In the genomic region with DNA sequence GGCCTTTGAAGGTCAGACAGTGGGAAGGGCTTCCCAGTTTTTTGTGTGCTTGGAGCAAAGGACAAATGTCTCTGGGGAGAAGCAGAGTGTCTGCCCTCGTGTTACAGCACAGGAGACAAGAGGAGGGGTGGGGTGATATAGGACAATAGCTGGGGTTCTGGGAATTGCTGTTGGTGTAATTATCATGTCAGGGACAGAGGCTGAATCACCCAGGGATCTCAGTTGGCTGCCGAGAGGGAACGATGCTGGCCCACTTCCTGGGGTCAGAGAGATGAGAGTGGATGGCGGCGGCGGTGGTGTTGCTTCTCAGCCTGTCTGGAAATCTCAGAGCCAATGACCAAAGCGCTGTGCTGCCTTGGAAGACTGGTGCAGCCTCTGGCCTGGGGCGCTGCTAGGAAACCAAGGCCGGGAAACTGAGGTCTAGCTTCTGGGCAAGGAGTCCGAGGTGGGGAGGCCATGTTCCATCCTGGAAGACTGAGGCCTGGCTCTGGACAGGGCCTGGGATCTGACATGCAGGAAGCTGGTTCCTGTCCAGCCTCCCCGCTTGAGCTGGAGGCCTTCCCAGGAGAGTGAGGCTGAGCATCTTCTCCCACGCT, we compare ENCODE assay signal across 1 cellular context.
TF ChIP-seq lines count a peak whose summit lies in the region.

No MANE protein-coding gene starts in this region.

TF ChIP-seq in HepG2, 621 proteins besides CTCF, POLR2A, EP300 and RAD21:
- TF ChIP-seq ZNF629 (CRISPR knock-in tag; conservative IDR thresholded peaks at IDR 0.05) (0 out of 2 replicates have a peak, but pooled peaks have one; percentile 10), FOXM1 (CRISPR knock-in tag; IDR thresholded peaks at IDR 0.05) (no peak), HNF4A (CRISPR knock-in tag; IDR thresholded peaks at IDR 0.05) (no peak), ZNF567 (CRISPR knock-in tag; IDR thresholded peaks at IDR 0.05; ENCODE audit: borderline replicate concordance) (no peak), MED13 (CRISPR knock-in tag; IDR thresholded peaks at IDR 0.05) (no peak), ZNF850 (CRISPR knock-in tag; conservative IDR thresholded peaks at IDR 0.05) (no peak), STAT5B (CRISPR knock-in tag; IDR thresholded peaks at IDR 0.05) (no peak), IKZF1 (IDR thresholded peaks at IDR 0.05) (no peak), TCF7 (IDR thresholded peaks at IDR 0.05; ENCODE audit: low read depth) (no peak), ZNF7 (CRISPR knock-in tag; IDR thresholded peaks at IDR 0.05) (no peak), ZNF768 (CRISPR knock-in tag; IDR thresholded peaks at IDR 0.05) (peak; percentile 28; the same call in 1 of the 2 replicates), U2AF1 (optimal IDR thresholded peaks at IDR 0.05; ENCODE audit: low read depth, low read length) (no peak), REPIN1 (CRISPR knock-in tag; IDR thresholded peaks at IDR 0.05; ENCODE audit: borderline replicate concordance, low read depth) (no peak)
- TF ChIP-seq, protein P1, sequence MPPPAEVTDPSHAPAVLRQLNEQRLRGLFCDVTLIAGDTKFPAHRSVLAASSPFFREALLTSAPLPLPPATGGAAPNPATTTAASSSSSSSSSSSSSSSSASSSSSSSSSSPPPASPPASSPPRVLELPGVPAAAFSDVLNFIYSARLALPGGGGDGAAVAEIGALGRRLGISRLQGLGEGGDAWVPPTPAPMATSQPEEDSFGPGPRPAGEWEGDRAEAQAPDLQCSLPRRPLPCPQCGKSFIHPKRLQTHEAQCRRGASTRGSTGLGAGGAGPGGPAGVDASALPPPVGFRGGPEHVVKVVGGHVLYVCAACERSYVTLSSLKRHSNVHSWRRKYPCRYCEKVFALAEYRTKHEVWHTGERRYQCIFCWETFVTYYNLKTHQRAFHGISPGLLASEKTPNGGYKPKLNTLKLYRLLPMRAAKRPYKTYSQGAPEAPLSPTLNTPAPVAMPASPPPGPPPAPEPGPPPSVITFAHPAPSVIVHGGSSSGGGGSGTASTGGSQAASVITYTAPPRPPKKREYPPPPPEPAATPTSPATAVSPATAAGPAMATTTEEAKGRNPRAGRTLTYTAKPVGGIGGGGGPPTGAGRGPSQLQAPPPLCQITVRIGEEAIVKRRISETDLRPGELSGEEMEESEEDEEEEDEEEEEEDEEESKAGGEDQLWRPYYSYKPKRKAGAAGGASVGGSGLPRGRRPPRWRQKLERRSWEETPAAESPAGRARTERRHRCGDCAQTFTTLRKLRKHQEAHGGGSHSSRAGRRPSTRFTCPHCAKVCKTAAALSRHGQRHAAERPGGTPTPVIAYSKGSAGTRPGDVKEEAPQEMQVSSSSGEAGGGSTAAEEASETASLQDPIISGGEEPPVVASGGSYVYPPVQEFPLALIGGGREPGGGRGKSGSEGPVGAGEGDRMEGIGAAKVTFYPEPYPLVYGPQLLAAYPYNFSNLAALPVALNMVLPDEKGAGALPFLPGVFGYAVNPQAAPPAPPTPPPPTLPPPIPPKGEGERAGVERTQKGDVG (CRISPR knock-in tag; IDR thresholded peaks at IDR 0.05; ENCODE audit: borderline replicate concordance), result 0 out of 2 replicates have a peak, but pooled peaks have one; percentile 12
- TF ChIP-seq, protein P2, sequence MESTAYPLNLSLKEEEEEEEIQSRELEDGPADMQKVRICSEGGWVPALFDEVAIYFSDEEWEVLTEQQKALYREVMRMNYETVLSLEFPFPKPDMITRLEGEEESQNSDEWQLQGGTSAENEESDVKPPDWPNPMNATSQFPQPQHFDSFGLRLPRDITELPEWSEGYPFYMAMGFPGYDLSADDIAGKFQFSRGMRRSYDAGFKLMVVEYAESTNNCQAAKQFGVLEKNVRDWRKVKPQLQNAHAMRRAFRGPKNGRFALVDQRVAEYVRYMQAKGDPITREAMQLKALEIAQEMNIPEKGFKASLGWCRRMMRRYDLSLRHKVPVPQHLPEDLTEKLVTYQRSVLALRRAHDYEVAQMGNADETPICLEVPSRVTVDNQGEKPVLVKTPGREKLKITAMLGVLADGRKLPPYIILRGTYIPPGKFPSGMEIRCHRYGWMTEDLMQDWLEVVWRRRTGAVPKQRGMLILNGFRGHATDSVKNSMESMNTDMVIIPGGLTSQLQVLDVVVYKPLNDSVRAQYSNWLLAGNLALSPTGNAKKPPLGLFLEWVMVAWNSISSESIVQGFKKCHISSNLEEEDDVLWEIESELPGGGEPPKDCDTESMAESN (CRISPR knock-in tag; conservative IDR thresholded peaks at IDR 0.05), result no peak
- TF ChIP-seq, protein P3, sequence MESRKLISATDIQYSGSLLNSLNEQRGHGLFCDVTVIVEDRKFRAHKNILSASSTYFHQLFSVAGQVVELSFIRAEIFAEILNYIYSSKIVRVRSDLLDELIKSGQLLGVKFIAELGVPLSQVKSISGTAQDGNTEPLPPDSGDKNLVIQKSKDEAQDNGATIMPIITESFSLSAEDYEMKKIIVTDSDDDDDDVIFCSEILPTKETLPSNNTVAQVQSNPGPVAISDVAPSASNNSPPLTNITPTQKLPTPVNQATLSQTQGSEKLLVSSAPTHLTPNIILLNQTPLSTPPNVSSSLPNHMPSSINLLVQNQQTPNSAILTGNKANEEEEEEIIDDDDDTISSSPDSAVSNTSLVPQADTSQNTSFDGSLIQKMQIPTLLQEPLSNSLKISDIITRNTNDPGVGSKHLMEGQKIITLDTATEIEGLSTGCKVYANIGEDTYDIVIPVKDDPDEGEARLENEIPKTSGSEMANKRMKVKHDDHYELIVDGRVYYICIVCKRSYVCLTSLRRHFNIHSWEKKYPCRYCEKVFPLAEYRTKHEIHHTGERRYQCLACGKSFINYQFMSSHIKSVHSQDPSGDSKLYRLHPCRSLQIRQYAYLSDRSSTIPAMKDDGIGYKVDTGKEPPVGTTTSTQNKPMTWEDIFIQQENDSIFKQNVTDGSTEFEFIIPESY (CRISPR knock-in tag; IDR thresholded peaks at IDR 0.05), result no peak
